11 cellular contexts compared by ENCODE assay signal in genomic region chr1:201552941-201553341, GRCh38. TPM values are rescaled to one million over a fixed set of nuclear protein-coding genes. Genes with fewer than 3 reads are reported as not detected.
DNase-seq lines count a peak whose midpoint lies in the region; ATAC-seq and TF ChIP-seq lines count a peak whose summit lies in the region.
"Had no signal": no experiment of that assay in that cellular context is flagged by ENCODE, and none has a peak within 500 bp of the region (broad histone marks: within the 10 kb centered on the region; RNA-seq: fewer than 3 reads in every experiment).

No MANE protein-coding gene starts in this region.

- H3K4me2 ChIP-seq in mesendoderm (ENCODE audit: low read length) = no peak overlapping the region

- H3K9me3 ChIP-seq in heart left ventricle (no peaks in the 10 kb centered on the region), muscle layer of duodenum (ENCODE audit: control insufficient read depth in 1 of 2, low read length in 2 of 2) (no peaks in the 10 kb centered on the region), vagina (no peaks in the 10 kb centered on the region)

- H3K27me3 ChIP-seq in heart left ventricle (no peaks in the 10 kb centered on the region), muscle layer of duodenum (ENCODE audit: low read depth, low read length) (no peaks in the 10 kb centered on the region), vagina (no peaks in the 10 kb centered on the region), mesendoderm (ENCODE audit: insufficient read depth, low read length, poor library complexity) (no peaks in the 10 kb centered on the region)

- no peak overlapping the region for H3K27ac Mint-ChIP-seq in activated naive CD4-positive, alpha-beta T cell treated with anti-CD3 and anti-CD28 coated beads for 36 hours

- 50 to 65% (median 61%) methylated on average over 5 of the region's 5 CpGs for WGBS in heart left ventricle, 4 donors
- WGBS in mesendoderm (ENCODE audit: extremely low coverage, insufficient coverage, low lambda C conversion rate) = no CpG with 5 or more reads among the region's 5 CpGs

- no peak overlapping the region for H3K56ac ChIP-seq in mesendoderm (ENCODE audit: low read length)

- H4K8ac ChIP-seq in mesendoderm (ENCODE audit: low read depth, low read length) = no peak overlapping the region

- no peak overlapping the region for H4K5ac ChIP-seq in mesendoderm (ENCODE audit: low read length)

- H3K36me3 Mint-ChIP-seq in activated naive CD4-positive, alpha-beta T cell treated with anti-CD3 and anti-CD28 coated beads for 36 hours (ENCODE audit: low read depth) = no peaks in the 10 kb centered on the region

- no peak overlapping the region for H3K4ac ChIP-seq in mesendoderm (ENCODE audit: low read depth, low read length)

- intact Hi-C loops in heart left ventricle (cut with DNase I) = no loop called here
- intact Hi-C loops in left ventricle myocardium superior (cut with micrococcal nuclease) = loop anchor here (10.0 kb wide), 1 partner anchor 242 kb away; no protein-coding TSS in a partner anchor
- intact Hi-C loops in vagina (cut with DNase I) = no loop called here
- intact Hi-C loops in activated naive CD4-positive, alpha-beta T cell treated with anti-CD3 and anti-CD28 coated beads for 36 hours (cut with micrococcal nuclease) = no loop called here

- DNase-seq in heart left ventricle = no peak
- no peak for DNase-seq in left ventricle myocardium superior
- no peak for DNase-seq in vagina (ENCODE audit: extremely low spot score in 2 of 2)
- DNase-seq in activated naive CD4-positive, alpha-beta T cell treated with anti-CD3 and anti-CD28 coated beads for 36 hours = no peak
- no peak for DNase-seq in coronary artery (ENCODE audit: low spot score)
- DNase-seq in mesendoderm = no peak
- DNase-seq: activated CD8-positive, alpha-beta memory T cell treated with anti-CD3 and anti-CD28 coated beads for 24 hours; NCI-H1436 had no signal

- no peak overlapping the region for H3K18ac ChIP-seq in mesendoderm (ENCODE audit: low read length)

- H3K79me1 ChIP-seq in mesendoderm (ENCODE audit: low read length) = no peaks in the 10 kb centered on the region

- no peak overlapping the region for H2BK15ac ChIP-seq in mesendoderm (replicated peaks; ENCODE audit: low read depth)

- no peak overlapping the region for H3K23ac ChIP-seq in mesendoderm (ENCODE audit: low read length)

- TF ChIP-seq CTCF in heart left ventricle (IDR thresholded peaks at IDR 0.05) = no peak
- no peak for TF ChIP-seq CTCF in vagina (IDR thresholded peaks at IDR 0.05)
- no peak for TF ChIP-seq CTCF in coronary artery (IDR thresholded peaks at IDR 0.05)

- H3K4me3 Mint-ChIP-seq in activated naive CD4-positive, alpha-beta T cell treated with anti-CD3 and anti-CD28 coated beads for 36 hours = no peak overlapping the region

- H2AK5ac ChIP-seq in mesendoderm (ENCODE audit: low read length) = no peak overlapping the region

- no peak overlapping the region for H2BK5ac ChIP-seq in mesendoderm (ENCODE audit: low read length)

- no peaks in the 10 kb centered on the region for H3K4me1 Mint-ChIP-seq in activated naive CD4-positive, alpha-beta T cell treated with anti-CD3 and anti-CD28 coated beads for 36 hours (ENCODE audit: low read depth)

- H3K9me3 Mint-ChIP-seq in activated naive CD4-positive, alpha-beta T cell treated with anti-CD3 and anti-CD28 coated beads for 36 hours = no peaks in the 10 kb centered on the region

- TF ChIP-seq POLR2A in heart left ventricle (IDR thresholded peaks at IDR 0.05) (no peak), vagina (IDR thresholded peaks at IDR 0.05) (no peak)

- H2BK120ac ChIP-seq in mesendoderm (ENCODE audit: low read depth, low read length) = no peak overlapping the region

- no peak overlapping the region for H3K9ac ChIP-seq in mesendoderm (ENCODE audit: low read length)
- H3K9ac ChIP-seq: parathyroid adenoma had no signal

- CTCF ChIA-PET in activated naive CD4-positive, alpha-beta T cell treated with anti-CD3 and anti-CD28 coated beads for 36 hours (lab: Charles Lee) = no interaction called here

- ATAC-seq in heart left ventricle (peak in 3 of 4 donors; percentile 21 to 34 (median 24)), left ventricle myocardium superior (no peak)

- H3K27me3 Mint-ChIP-seq in activated naive CD4-positive, alpha-beta T cell treated with anti-CD3 and anti-CD28 coated beads for 36 hours (ENCODE audit: low read depth) = no peaks in the 10 kb centered on the region

- peak overlapping the region in 11 of 12 donors; percentile 31 to 77 (median 72) for H3K27ac ChIP-seq in heart left ventricle
- peak overlapping the region; percentile 93 for H3K27ac ChIP-seq in cingulate gyrus (ENCODE audit: low read depth, low read length)
- H3K27ac ChIP-seq in muscle layer of duodenum (ENCODE audit: low read length) = peak overlapping the region; percentile 10
- peak overlapping the region; percentile 6 for H3K27ac ChIP-seq in vagina
- H3K27ac ChIP-seq in coronary artery = peak overlapping the region in 1 of 2 donors; percentile 19
- H3K27ac ChIP-seq in mesendoderm (ENCODE audit: low read depth, low read length) = no peak overlapping the region
- H3K27ac ChIP-seq: parathyroid adenoma had no signal

- no peaks in the 10 kb centered on the region for H3K79me2 ChIP-seq in mesendoderm (ENCODE audit: control insufficient read depth, insufficient read depth, low read length)

- H3K4me1 ChIP-seq in heart left ventricle (peaks cover 2 to 67% (median 50%) of the 10 kb centered on the region in 12 donors), muscle layer of duodenum (ENCODE audit: control insufficient read depth in 1 of 2, insufficient read depth in 2 of 2, low read length in 2 of 2) (peaks cover 9 to 24% of the 10 kb centered on the region in 2 donors), vagina (peaks cover 30% of the 10 kb centered on the region), mesendoderm (ENCODE audit: control insufficient read depth, low read depth, low read length) (no peaks in the 10 kb centered on the region)
- H3K4me1 ChIP-seq: parathyroid adenoma had no signal

- no peaks in the 10 kb centered on the region for H3K36me3 ChIP-seq in heart left ventricle
- H3K36me3 ChIP-seq in muscle layer of duodenum (ENCODE audit: control insufficient read depth in 1 of 2, insufficient read depth in 2 of 2, low read length in 2 of 2) = peaks cover 0 to 8% of the 10 kb centered on the region in 2 donors
- no peaks in the 10 kb centered on the region for H3K36me3 ChIP-seq in vagina
- no peaks in the 10 kb centered on the region for H3K36me3 ChIP-seq in mesendoderm (ENCODE audit: control insufficient read depth, insufficient read depth, low read length)

- no peak overlapping the region for H3K4me3 ChIP-seq in heart left ventricle
- H3K4me3 ChIP-seq in muscle layer of duodenum (ENCODE audit: low read depth in 1 of 2, low read length in 2 of 2) = no peak overlapping the region
- no peak overlapping the region for H3K4me3 ChIP-seq in vagina
- no peak overlapping the region for H3K4me3 ChIP-seq in coronary artery
- no peak overlapping the region for H3K4me3 ChIP-seq in mesendoderm (ENCODE audit: low read length)

RNA-seq across cellular contexts. Expression of gene NAV1, which starts 14.0 kb away (rescaled TPM):
- total RNA-seq in heart left ventricle (100 to 1,000 TPM in 1 of 9 donors, 10 to 100 TPM in 8; 58.0 to 107 (median 85.0) TPM), left ventricle myocardium superior (63.3 TPM), vagina (45.9 TPM)
- 10 to 100 TPM; 30.5 to 37.6 TPM for polyA plus RNA-seq in heart left ventricle
- 1 to 10 TPM in 1 of 2 experiments, under 1 TPM in 1; 0.62 to 1.2 TPM for total RNA-seq in activated naive CD4-positive, alpha-beta T cell treated with anti-CD3 and anti-CD28 coated beads for 36 hours
- polyA plus RNA-seq in mesendoderm (2013, experiment 1 of 2) = 8.1 TPM
- 8.5 TPM for polyA plus RNA-seq in mesendoderm (2013, experiment 2 of 2)

RNA-seq across cellular contexts. Expression of gene CSRP1, which starts 46.0 kb away (rescaled TPM):
- total RNA-seq in heart left ventricle (100 to 1,000 TPM in 2 of 9 donors, 10 to 100 TPM in 7; 35.8 to 325 (median 78.6) TPM), left ventricle myocardium superior (41.4 TPM), vagina (729 TPM)
- 10 to 100 TPM; 46.6 to 81.7 TPM for polyA plus RNA-seq in heart left ventricle
- 10 to 100 TPM; 35.7 to 36.6 TPM for total RNA-seq in activated naive CD4-positive, alpha-beta T cell treated with anti-CD3 and anti-CD28 coated beads for 36 hours
- polyA plus RNA-seq in mesendoderm (2013, experiment 1 of 2) = 54.9 TPM
- polyA plus RNA-seq in mesendoderm (2013, experiment 2 of 2) = 61.7 TPM

Comparison
In these comparisons a context has a peak if more than half of its experiments do, and no peak if none do; other contexts are left out.
1. RNA of gene NAV1, which starts 14.0 kb away (total RNA-seq): 58.0 to 107 TPM in heart left ventricle, 63.3 TPM in left ventricle myocardium superior (single experiment) and 45.9 TPM in vagina (single experiment); 0.62 to 1.2 TPM in activated naive CD4-positive, alpha-beta T cell treated with anti-CD3 and anti-CD28 coated beads for 36 hours; every median in the first group is over 10 times any median in the second.